ENCODE assay signal across 2 cellular contexts in the genomic region with DNA sequence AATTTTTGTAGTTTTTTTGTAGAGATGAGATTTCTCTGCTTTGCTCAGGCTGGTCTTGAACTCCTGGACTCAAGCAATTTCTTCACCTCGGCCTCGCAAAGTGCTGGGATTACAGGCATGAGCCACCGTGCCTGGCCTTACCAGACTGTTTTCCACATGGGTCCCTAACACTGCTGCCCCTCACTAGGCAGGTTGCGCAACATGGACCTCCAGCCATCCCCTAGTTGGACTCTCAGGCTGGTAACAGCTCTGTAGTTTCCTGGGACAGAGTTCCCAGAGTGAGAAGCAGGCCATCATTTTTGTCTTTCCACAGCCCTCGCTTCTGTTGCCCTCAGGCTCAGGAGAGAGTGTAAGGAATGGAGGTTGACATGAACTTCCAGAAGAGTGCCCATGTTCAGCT.
TF ChIP-seq lines count a peak whose summit lies in the region.

No MANE protein-coding gene starts in this region.

TF ChIP-seq in HepG2, 621 proteins besides CTCF, POLR2A, EP300 and RAD21 (continued from another document):
- TF ChIP-seq KAT2B (IDR thresholded peaks at IDR 0.05; ENCODE audit: borderline replicate concordance, low read depth, low read length) (no peak), CEBPG (CRISPR knock-in tag; IDR thresholded peaks at IDR 0.05) (peak; percentile 59; the same call in 1 of the 2 replicates)

TF ChIP-seq in Ishikawa, 13 proteins besides CTCF, POLR2A, EP300 and RAD21 (continued from another document):
- TF ChIP-seq USF1 (IDR thresholded peaks at IDR 0.05), result no peak
- TF ChIP-seq, protein P1, sequence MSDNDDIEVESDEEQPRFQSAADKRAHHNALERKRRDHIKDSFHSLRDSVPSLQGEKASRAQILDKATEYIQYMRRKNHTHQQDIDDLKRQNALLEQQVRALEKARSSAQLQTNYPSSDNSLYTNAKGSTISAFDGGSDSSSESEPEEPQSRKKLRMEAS (IDR thresholded peaks at IDR 0.05), result no peak
- no peak for TF ChIP-seq FOXM1 (IDR thresholded peaks at IDR 0.05; ENCODE audit: borderline replicate concordance, low read depth)
- no peak for TF ChIP-seq REST (IDR thresholded peaks at IDR 0.05; ENCODE audit: low read depth)
- TF ChIP-seq EGR1 (IDR thresholded peaks at IDR 0.05), result no peak
- no peak for TF ChIP-seq TEAD4 (IDR thresholded peaks at IDR 0.05)
- TF ChIP-seq CEBPB (IDR thresholded peaks at IDR 0.05), result peak; percentile 64
